In the genomic region with DNA sequence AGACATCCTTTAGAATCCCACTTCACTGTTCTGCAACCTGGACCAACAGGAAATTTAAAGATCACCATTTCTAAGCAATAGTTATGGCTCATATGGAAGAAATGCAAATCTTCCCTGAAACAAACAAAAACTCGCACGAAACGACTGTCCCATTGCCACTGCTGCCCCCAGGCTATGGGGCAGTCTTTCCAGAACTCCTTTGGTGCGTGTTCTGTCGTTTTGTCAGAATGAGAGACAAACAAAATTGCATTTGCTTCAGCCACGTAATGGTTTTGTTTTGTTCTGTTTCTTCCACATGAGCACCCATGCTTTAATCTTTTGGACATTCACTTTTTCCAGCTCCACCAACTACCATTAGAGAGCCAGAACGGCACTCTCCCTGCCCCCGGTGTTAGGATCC, we compare ENCODE assay signal across 14 cellular contexts. TPM values are rescaled to one million over a fixed set of nuclear protein-coding genes. Genes with fewer than 3 reads are reported as not detected.
DNase-seq lines count a peak whose midpoint lies in the region.
"Had no signal": no experiment of that assay in that cellular context is flagged by ENCODE, and none has a peak within 500 bp of the region (broad histone marks: within the 10 kb centered on the region; RNA-seq: fewer than 3 reads in every experiment).

No MANE protein-coding gene starts in this region.

- H3K4me3 ChIP-seq in SJSA1 (no peak overlapping the region), mesenchymal stem cell (ENCODE audit: insufficient read depth in 1 of 2, low read depth in 1 of 2, low read length in 2 of 2) (no peak overlapping the region)
- H3K4me3 ChIP-seq: BLaER1 treated with 17β-estradiol and CSF1 and Interleukin-3, amounts not matched to agents 10 nM and 100 nM had no signal

- no peak overlapping the region for H2BK15ac ChIP-seq in mesenchymal stem cell (ENCODE audit: low read depth, poor library complexity, severe bottlenecking)

- H3K4me1 ChIP-seq in SJSA1 (replicated peaks) (peaks cover 20% of the 10 kb centered on the region), mesenchymal stem cell (ENCODE audit: control insufficient read depth, insufficient read depth, low read depth, low read length) (peaks cover 9% of the 10 kb centered on the region)
- H3K4me1 ChIP-seq: BLaER1 treated with 17β-estradiol and CSF1 and Interleukin-3, amounts not matched to agents 10 nM and 100 nM had no signal

- H3K4ac ChIP-seq in mesenchymal stem cell (ENCODE audit: low read depth in 1 of 2, low read length in 2 of 2) = no peak overlapping the region

- WGBS in mesenchymal stem cell = 96% methylated on average over 8 of the region's 8 CpGs

- no peak overlapping the region for H2AK5ac ChIP-seq in mesenchymal stem cell (ENCODE audit: low read length, severe bottlenecking)

- H4K8ac ChIP-seq in mesenchymal stem cell (ENCODE audit: low read length) = no peak overlapping the region

- no peak overlapping the region for H3K4me2 ChIP-seq in mesenchymal stem cell (ENCODE audit: low read length, poor library complexity, severe bottlenecking)
- H3K4me2 ChIP-seq: BLaER1 treated with 17β-estradiol and CSF1 and Interleukin-3, amounts not matched to agents 10 nM and 100 nM had no signal

- no peak overlapping the region for H4K91ac ChIP-seq in mesenchymal stem cell (ENCODE audit: low read length)

- H3K79me1 ChIP-seq in mesenchymal stem cell (replicated peaks; ENCODE audit: low read length, poor library complexity, severe bottlenecking) = no peaks in the 10 kb centered on the region

- H2AFZ ChIP-seq in mesenchymal stem cell (ENCODE audit: low read depth, low read length) = no peak overlapping the region

- H2BK120ac ChIP-seq in mesenchymal stem cell (ENCODE audit: low read depth, low read length) = no peak overlapping the region

- H3K18ac ChIP-seq in mesenchymal stem cell (ENCODE audit: low read depth in 1 of 2, low read length in 2 of 2) = peak overlapping the region in 1 of 2 experiments; percentile 1

- no peak overlapping the region for H2BK5ac ChIP-seq in mesenchymal stem cell (ENCODE audit: low read depth, low read length, poor library complexity, severe bottlenecking)

- H3K23ac ChIP-seq in mesenchymal stem cell (ENCODE audit: low read length in 2 of 2) = no peak overlapping the region

- H3K27me3 ChIP-seq in SJSA1 (replicated peaks) (no peaks in the 10 kb centered on the region), mesenchymal stem cell (ENCODE audit: control insufficient read depth in 1 of 2, insufficient read depth in 1 of 2, low read length in 2 of 2) (no peaks in the 10 kb centered on the region)
- H3K27me3 ChIP-seq: BLaER1 treated with 17β-estradiol and CSF1 and Interleukin-3, amounts not matched to agents 10 nM and 100 nM had no signal

- peak; percentile 77 for DNase-seq in EH (ENCODE audit: low read depth)
- DNase-seq in SJSA1 (ENCODE audit: low read depth in 1 of 2, low spot score in 2 of 2) = no peak
- peak; percentile 48 for DNase-seq in mesenchymal stem cell
- peak; percentile 47 for DNase-seq in renal cortical epithelial cell (ENCODE audit: low read depth)
- DNase-seq in NCI-H1048 (lab: John Stamatoyannopoulos, UW) = no peak
- no peak for DNase-seq in kidney glomerular epithelial cell (lab: John Stamatoyannopoulos, UW)
- no peak for DNase-seq in Kasumi-1 (lab: John Stamatoyannopoulos, UW)
- DNase-seq: ACHN; Calu3; CD4-positive, CD25-positive, alpha-beta regulatory T cell; DMS 273 treated with DMSO at 0.1 percent for 48 hours; GOT3; H9 had no signal

- H3K9me3 ChIP-seq in SJSA1 (replicated peaks) (no peaks in the 10 kb centered on the region), mesenchymal stem cell (ENCODE audit: control insufficient read depth, low read length) (no peaks in the 10 kb centered on the region)

- H3K27ac ChIP-seq in SJSA1 (0 out of 2 replicates have a peak overlapping the region, but pooled peaks have one; percentile 2), mesenchymal stem cell (ENCODE audit: low read length, poor library complexity, severe bottlenecking) (no peak overlapping the region)
- H3K27ac ChIP-seq: BLaER1 treated with 17β-estradiol and CSF1 and Interleukin-3, amounts not matched to agents 10 nM and 100 nM had no signal

- no peak overlapping the region for H3K14ac ChIP-seq in mesenchymal stem cell (ENCODE audit: low read length in 2 of 2)

- peak overlapping the region in 1 of 2 experiments; percentile 18 for H2BK12ac ChIP-seq in mesenchymal stem cell (ENCODE audit: low read length in 2 of 2)

- H3K36me3 ChIP-seq in SJSA1 = no peaks in the 10 kb centered on the region
- no peaks in the 10 kb centered on the region for H3K36me3 ChIP-seq in mesenchymal stem cell (ENCODE audit: control insufficient read depth in 1 of 2, insufficient read depth in 2 of 2, low read depth in 1 of 2, low read length in 2 of 2)
- H3K36me3 ChIP-seq: BLaER1 treated with 17β-estradiol and CSF1 and Interleukin-3, amounts not matched to agents 10 nM and 100 nM had no signal

- H3K9ac ChIP-seq in mesenchymal stem cell (ENCODE audit: low read length) = no peak overlapping the region
- H3K9ac ChIP-seq: BLaER1 treated with 17β-estradiol and CSF1 and Interleukin-3, amounts not matched to agents 10 nM and 100 nM had no signal

RNA-seq across cellular contexts. Expression of gene FBLN1, which starts 10.8 kb away (rescaled TPM):
- 25.9 and 38.8 TPM in 2 replicates for total RNA-seq in SJSA1 (2014; rRNA removed; shearing (Covaris generic))
- polyA plus RNA-seq in mesenchymal stem cell (2013, experiment 1 of 2) = 190 TPM
- 191 TPM for polyA plus RNA-seq in mesenchymal stem cell (2013, experiment 2 of 2)
- total RNA-seq in renal cortical epithelial cell = 17.1 TPM in 1 of 2 replicates, not detected in the other
- polyA plus RNA-seq: CD4-positive, CD25-positive, alpha-beta regulatory T cell had no signal

Comparison
In these comparisons a context has a peak if more than half of its experiments do, and no peak if none do; other contexts are left out.
1. DNase-seq: peak in EH (single experiment), mesenchymal stem cell (single experiment) and renal cortical epithelial cell (single experiment); none in SJSA1 (0 of 2), NCI-H1048 (single experiment), kidney glomerular epithelial cell (single experiment) and Kasumi-1 (0 of 2).